ENCODE assay signal across 27 cellular contexts in genomic region chr10:8600192-8600591, GRCh38.
A peak's percentile ranks its signal among the peaks of the same experiment; 100 is the strongest.
DNase-seq lines count a peak whose midpoint lies in the region; ATAC-seq, FAIRE-seq and TF ChIP-seq lines count a peak whose summit lies in the region.
"Had no signal": no experiment of that assay in that cellular context is flagged by ENCODE, and none has a peak within 500 bp of the region (broad histone marks: within the 10 kb centered on the region; RNA-seq: fewer than 3 reads in every experiment).

No MANE protein-coding gene starts in this region.

- H3K9me3 ChIP-seq in RWPE2 (ENCODE audit: severe bottlenecking): no peaks in the 10 kb centered on the region
- H3K9me3 ChIP-seq in keratinocyte (ENCODE audit: control insufficient read depth, low read depth, low read length): no peaks in the 10 kb centered on the region
- H3K9me3 ChIP-seq in tibial nerve: peaks cover 0 to 8% (median 0%) of the 10 kb centered on the region in 4 donors
- H3K9me3 ChIP-seq: colonic mucosa, SJCRH30 had no signal

- no peak overlapping the region for H2AFZ ChIP-seq in keratinocyte (ENCODE audit: control insufficient read depth, low read length)

- H3K9ac ChIP-seq in keratinocyte (ENCODE audit: control insufficient read depth, extremely low read depth, insufficient read depth, low read length): no peak overlapping the region

- no peak for TF ChIP-seq POLR2A in tibial nerve (IDR thresholded peaks at IDR 0.05)

- POLR2A ChIA-PET in activated CD8-positive, alpha-beta T cell treated with anti-CD3 and anti-CD28 coated beads for 36 hours (lab: Charles Lee): no interaction called here
- POLR2A ChIA-PET in activated CD8-positive, alpha-beta T cell treated with anti-CD3 and anti-CD28 coated beads, Interleukin-2, amount 10 ng/mL, durations not matched to agents 7 days and 5 days (lab: Charles Lee): no interaction called here

- H3K4me2 ChIP-seq in keratinocyte (ENCODE audit: control insufficient read depth, extremely low read depth, insufficient read depth, low read depth, low read length): peak overlapping the region; percentile 6

- H3K27me3 Mint-ChIP-seq in activated CD8-positive, alpha-beta T cell treated with anti-CD3 and anti-CD28 coated beads for 36 hours: peaks cover 14% of the 10 kb centered on the region
- no peaks in the 10 kb centered on the region for H3K27me3 Mint-ChIP-seq in activated CD8-positive, alpha-beta T cell treated with anti-CD3 and anti-CD28 coated beads, Interleukin-2, amount 10 ng/mL, durations not matched to agents 7 days and 5 days (ENCODE audit: low read depth)
- H3K27me3 Mint-ChIP-seq: activated B cell treated with CpG ODN at 0.5 μM for 24 hours, B cell had no signal

- H3K9me3 Mint-ChIP-seq in activated CD8-positive, alpha-beta T cell treated with anti-CD3 and anti-CD28 coated beads for 36 hours: peaks cover 2% of the 10 kb centered on the region
- peaks cover 11% of the 10 kb centered on the region for H3K9me3 Mint-ChIP-seq in activated CD8-positive, alpha-beta T cell treated with anti-CD3 and anti-CD28 coated beads, Interleukin-2, amount 10 ng/mL, durations not matched to agents 7 days and 5 days (ENCODE audit: insufficient read depth)

- H3K36me3 Mint-ChIP-seq in activated CD8-positive, alpha-beta T cell treated with anti-CD3 and anti-CD28 coated beads for 36 hours (ENCODE audit: low read depth): no peaks in the 10 kb centered on the region
- no peaks in the 10 kb centered on the region for H3K36me3 Mint-ChIP-seq in activated CD8-positive, alpha-beta T cell treated with anti-CD3 and anti-CD28 coated beads, Interleukin-2, amount 10 ng/mL, durations not matched to agents 7 days and 5 days (ENCODE audit: low read depth)
- H3K36me3 Mint-ChIP-seq: CD4-positive, alpha-beta memory T cell; T-cell had no signal

- dilution Hi-C loops in keratinocyte (cut with MboI; ENCODE audit: extremely low pct_ligation_motif_present, low sequenced_read_pairs): no loop called here

- peaks cover 4% of the 10 kb centered on the region for H3K4me1 Mint-ChIP-seq in activated CD8-positive, alpha-beta T cell treated with anti-CD3 and anti-CD28 coated beads for 36 hours (ENCODE audit: low read depth)
- H3K4me1 Mint-ChIP-seq in activated CD8-positive, alpha-beta T cell treated with anti-CD3 and anti-CD28 coated beads, Interleukin-2, amount 10 ng/mL, durations not matched to agents 7 days and 5 days (ENCODE audit: low read depth): no peaks in the 10 kb centered on the region
- H3K4me1 Mint-ChIP-seq: activated B cell treated with CpG ODN at 0.5 μM for 24 hours; activated naive CD4-positive, alpha-beta T cell treated with anti-CD3 and anti-CD28 coated beads, Interleukin-2, amount 50 U/mL, for 24 hours; B cell; CD4-positive, alpha-beta memory T cell; nephron progenitor cell; T-cell had no signal

- H3K36me3 ChIP-seq in RWPE2 (ENCODE audit: low read depth): no peaks in the 10 kb centered on the region
- no peaks in the 10 kb centered on the region for H3K36me3 ChIP-seq in keratinocyte (ENCODE audit: control insufficient read depth in 2 of 2, extremely low read depth in 1 of 2, insufficient read depth in 2 of 2, low read length in 2 of 2)
- H3K36me3 ChIP-seq in tibial nerve: no peaks in the 10 kb centered on the region
- H3K36me3 ChIP-seq: colonic mucosa, left lung, SJCRH30, stomach had no signal

- H3K27ac Mint-ChIP-seq in activated CD8-positive, alpha-beta T cell treated with anti-CD3 and anti-CD28 coated beads for 36 hours: no peak overlapping the region
- H3K27ac Mint-ChIP-seq in activated CD8-positive, alpha-beta T cell treated with anti-CD3 and anti-CD28 coated beads, Interleukin-2, amount 10 ng/mL, durations not matched to agents 7 days and 5 days: no peak overlapping the region
- H3K27ac Mint-ChIP-seq: activated B cell treated with CpG ODN at 0.5 μM for 24 hours; activated naive CD4-positive, alpha-beta T cell treated with anti-CD3 and anti-CD28 coated beads, Interleukin-2, amount 50 U/mL, for 24 hours; B cell; CD4-positive, alpha-beta memory T cell; nephron progenitor cell; T-cell had no signal

- no peak for TF ChIP-seq EP300 in tibial nerve (IDR thresholded peaks at IDR 0.05)

- peak; percentile 18 for DNase-seq in activated CD8-positive, alpha-beta T cell treated with anti-CD3 and anti-CD28 coated beads for 36 hours
- no peak for DNase-seq in activated CD8-positive, alpha-beta T cell treated with anti-CD3 and anti-CD28 coated beads, Interleukin-2, amount 10 ng/mL, durations not matched to agents 7 days and 5 days
- DNase-seq in HT1080 (ENCODE audit: low read depth): peak; percentile 29
- no peak for DNase-seq in RWPE2 (ENCODE audit: low spot score)
- DNase-seq in keratinocyte (ENCODE audit: low read depth, low spot score): peak; percentile 35
- DNase-seq in HK-2 (ENCODE audit: unreplicated experiment): no peak
- no peak for DNase-seq in NCI-H1930 (lab: John Stamatoyannopoulos, UW)
- DNase-seq in tibial nerve (ENCODE audit: low spot score in 2 of 2): no peak
- DNase-seq: activated B cell treated with CpG ODN at 0.5 μM for 24 hours; activated CD8-positive, alpha-beta memory T cell treated with anti-CD3 and anti-CD28 coated beads for 24 hours; activated T-cell treated with anti-CD3 and anti-CD28 coated beads for 4 hours; anterior cingulate cortex; CD4-positive, alpha-beta memory T cell; colonic mucosa; effector CD4-positive, alpha-beta T cell; glutamatergic neuron; left lung; mesenchymal stem cell; NCI-H1105 treated with DMSO at 0.1 percent for 48 hours; NCI-H2081; NCI-H526 treated with DMSO at 0.1 percent for 48 hours; nephron progenitor cell; SJCRH30; stomach; T-cell had no signal

- TF ChIP-seq CTCF in activated CD8-positive, alpha-beta T cell treated with anti-CD3 and anti-CD28 coated beads for 36 hours (IDR thresholded peaks at IDR 0.05): no peak
- TF ChIP-seq CTCF in RWPE2 (IDR thresholded peaks at IDR 0.05; ENCODE audit: poor library complexity, severe bottlenecking) (no peak), keratinocyte (optimal IDR thresholded peaks at IDR 0.05 in 1 of 3, IDR thresholded peaks at IDR 0.05 in 1 of 3, conservative IDR thresholded peaks at IDR 0.05 in 1 of 3; ENCODE audit: extremely low read depth in 1 of 3, insufficient read depth in 2 of 3, low read length in 3 of 3) (no peak), tibial nerve (IDR thresholded peaks at IDR 0.05) (no peak)

- H3K27me3 ChIP-seq in RWPE2 (ENCODE audit: insufficient read depth, poor library complexity, severe bottlenecking) (no peaks in the 10 kb centered on the region), keratinocyte (ENCODE audit: control insufficient read depth, extremely low read depth, insufficient read depth, low read length) (no peaks in the 10 kb centered on the region), tibial nerve (no peaks in the 10 kb centered on the region)
- H3K27me3 ChIP-seq: colonic mucosa, left lung, SJCRH30, stomach had no signal

- intact Hi-C loops in activated CD8-positive, alpha-beta T cell treated with anti-CD3 and anti-CD28 coated beads for 36 hours (cut with micrococcal nuclease): no loop called here

- no peak for ATAC-seq in activated CD8-positive, alpha-beta T cell treated with anti-CD3 and anti-CD28 coated beads for 36 hours
- no peak for ATAC-seq in activated CD8-positive, alpha-beta T cell treated with anti-CD3 and anti-CD28 coated beads, Interleukin-2, amount 10 ng/mL, durations not matched to agents 7 days and 5 days
- ATAC-seq in RWPE2 (ENCODE audit: low read depth): peak; percentile 74
- ATAC-seq: left lung, T-cell had no signal

- H4K20me1 ChIP-seq in keratinocyte (ENCODE audit: control insufficient read depth, extremely low read depth, insufficient read depth, low read length): no peaks in the 10 kb centered on the region

- FAIRE-seq in keratinocyte (lab: Jason Lieb, UNC): peak; percentile 88

- H3K4me3 ChIP-seq in RWPE2 (ENCODE audit: severe bottlenecking) (no peak overlapping the region), keratinocyte (ENCODE audit: control insufficient read depth in 2 of 3, extremely low read depth in 1 of 3, insufficient read depth in 2 of 3, low read depth in 1 of 3, low read length in 3 of 3) (no peak overlapping the region), tibial nerve (no peak overlapping the region)
- H3K4me3 ChIP-seq: colonic mucosa, left lung, SJCRH30, stomach had no signal

- H3K4me1 ChIP-seq in RWPE2 (ENCODE audit: insufficient read depth, poor library complexity, severe bottlenecking) (peaks cover 10% of the 10 kb centered on the region), keratinocyte (ENCODE audit: control insufficient read depth, extremely low read depth, insufficient read depth, low read length) (peaks cover 24% of the 10 kb centered on the region), tibial nerve (no peaks in the 10 kb centered on the region)
- H3K4me1 ChIP-seq: colonic mucosa, left lung, SJCRH30, stomach had no signal

- H3K9me1 ChIP-seq in keratinocyte (ENCODE audit: control insufficient read depth, extremely low read depth, insufficient read depth, low read length): no peaks in the 10 kb centered on the region

- CTCF ChIA-PET in activated CD8-positive, alpha-beta T cell treated with anti-CD3 and anti-CD28 coated beads for 36 hours (lab: Charles Lee): no interaction called here
- CTCF ChIA-PET in activated CD8-positive, alpha-beta T cell treated with anti-CD3 and anti-CD28 coated beads, Interleukin-2, amount 10 ng/mL, durations not matched to agents 7 days and 5 days (lab: Charles Lee): no interaction called here

- no peak overlapping the region for H3K4me3 Mint-ChIP-seq in activated CD8-positive, alpha-beta T cell treated with anti-CD3 and anti-CD28 coated beads for 36 hours
- H3K4me3 Mint-ChIP-seq in activated CD8-positive, alpha-beta T cell treated with anti-CD3 and anti-CD28 coated beads, Interleukin-2, amount 10 ng/mL, durations not matched to agents 7 days and 5 days: no peak overlapping the region
- H3K4me3 Mint-ChIP-seq: activated B cell treated with CpG ODN at 0.5 μM for 24 hours; activated naive CD4-positive, alpha-beta T cell treated with anti-CD3 and anti-CD28 coated beads, Interleukin-2, amount 50 U/mL, for 24 hours; B cell; CD4-positive, alpha-beta memory T cell; nephron progenitor cell; T-cell had no signal

- 85 to 89% methylated on average over 3 of the region's 3 CpGs for WGBS in tibial nerve, 2 donors

- H3K27ac ChIP-seq in RWPE2 (ENCODE audit: poor library complexity, severe bottlenecking) (peak overlapping the region; percentile 56), keratinocyte (ENCODE audit: control insufficient read depth, insufficient read depth, low read length) (no peak overlapping the region), tibial nerve (no peak overlapping the region)
- H3K27ac ChIP-seq: colonic mucosa, left lung, SJCRH30, stomach had no signal

- H3K79me2 ChIP-seq in keratinocyte (ENCODE audit: control insufficient read depth, insufficient read depth, low read length): no peaks in the 10 kb centered on the region

Comparison
In these comparisons a context has a peak if more than half of its experiments do, and no peak if none do; other contexts are left out.
1. DNase-seq: peak in activated CD8-positive, alpha-beta T cell treated with anti-CD3 and anti-CD28 coated beads for 36 hours (single experiment), HT1080 (single experiment) and keratinocyte (single experiment); none in activated CD8-positive, alpha-beta T cell treated with anti-CD3 and anti-CD28 coated beads, Interleukin-2, amount 10 ng/mL, durations not matched to agents 7 days and 5 days (single experiment), RWPE2 (single experiment), HK-2 (single experiment), NCI-H1930 (0 of 2) and tibial nerve (0 of 2).